In genomic region chr3:142844339-142844977, GRCh38 we compare ENCODE assay signal across 8 cellular contexts. TPM values are rescaled to one million over a fixed set of nuclear protein-coding genes. Genes with fewer than 3 reads are reported as not detected.
DNase-seq lines count a peak whose midpoint lies in the region; ATAC-seq, FAIRE-seq and TF ChIP-seq lines count a peak whose summit lies in the region.

No MANE protein-coding gene starts in this region.

- no peak overlapping the region for H3K27ac ChIP-seq in GM23248
- H3K27ac ChIP-seq in H1 (ENCODE audit: low read depth, low read length) = no peak overlapping the region

- peak; percentile 80 for FAIRE-seq in H1 (lab: Jason Lieb, UNC)

- no peak overlapping the region for H2BK120ac ChIP-seq in H1 (replicated peaks; ENCODE audit: low read depth, low read length)

- POLR2A ChIA-PET in H1 (lab: Charles Lee; ENCODE audit: partially characterized antibody) = interaction anchor here (0.6 kb wide), 1 partner anchor 48 kb away, joined by 3 read pairs; no protein-coding TSS in a partner anchor

- no peak overlapping the region for H4K8ac ChIP-seq in H1 (ENCODE audit: extremely low read depth, insufficient read depth, low read length)

- no peak overlapping the region for H2BK20ac ChIP-seq in H1 (ENCODE audit: low read length)

- CTCF ChIA-PET in H1 (lab: Charles Lee; ENCODE audit: partially characterized antibody) = interaction anchor here (0.6 to 3.2 kb wide), 19 partner anchors 9 to 1703 kb away, joined by 3 to 27 read pairs (median 4); no protein-coding TSS in a partner anchor

- H3K4ac ChIP-seq in H1 (replicated peaks; ENCODE audit: insufficient read length, low read depth, low read length) = no peak overlapping the region

- no peaks in the 10 kb centered on the region for H3K23me2 ChIP-seq in H1 (ENCODE audit: low read depth, low read length)

- H3K4me1 Mint-ChIP-seq in stimulated activated naive B cell treated with anti-CD40 and anti-IgM and Interleukin-4, amounts not matched to agents 10 μg/mL and 1 μg/mL and 100 μg/mL, for 72 hours = no peaks in the 10 kb centered on the region

- no peaks in the 10 kb centered on the region for H3K79me1 ChIP-seq in H1 (ENCODE audit: low read depth, low read length)

- H2AFZ ChIP-seq in GM23248 (peak overlapping the region; percentile 20; the same call in 1 of the 2 replicates), H1 (ENCODE audit: low read length) (no peak overlapping the region)

- in situ Hi-C loops in GM23248 (cut with MboI) = no loop called here

- peaks cover 6% of the 10 kb centered on the region for H3K4me1 ChIP-seq in GM23248 (ENCODE audit: insufficient read depth)
- no peaks in the 10 kb centered on the region for H3K4me1 ChIP-seq in H1 (replicated peaks in 1 of 4; ENCODE audit: control insufficient read depth in 3 of 4, insufficient read depth in 4 of 4, low read length in 3 of 4)

- ATAC-seq in stimulated activated naive B cell treated with anti-CD40 and anti-IgM and Interleukin-4, amounts not matched to agents 10 μg/mL and 1 μg/mL and 100 μg/mL, for 72 hours (replicated peaks) = peak; percentile 59 to 73
- no peak for ATAC-seq in GM19023 (IDR thresholded peaks at IDR 0.05; ENCODE audit: unreplicated experiment)

- H3K9me3 Mint-ChIP-seq in stimulated activated naive B cell treated with anti-CD40 and anti-IgM and Interleukin-4, amounts not matched to agents 10 μg/mL and 1 μg/mL and 100 μg/mL, for 72 hours = no peaks in the 10 kb centered on the region

- H3K36me3 ChIP-seq in GM23248 (ENCODE audit: low read depth) (no peaks in the 10 kb centered on the region), H1 (ENCODE audit: control insufficient read depth in 2 of 4, insufficient read depth in 4 of 4, low read length in 3 of 4) (peaks cover 0 to 6% (median 0%) of the 10 kb centered on the region in 4 experiments; a peak in 2 of 8 replicates)

- H3K27ac Mint-ChIP-seq in stimulated activated naive B cell treated with anti-CD40 and anti-IgM and Interleukin-4, amounts not matched to agents 10 μg/mL and 1 μg/mL and 100 μg/mL, for 72 hours = no peak overlapping the region

- peak; percentile 62 for DNase-seq in EH (ENCODE audit: low read depth)
- peak; percentile 78 for DNase-seq in GM23248
- DNase-seq in NCI-H69 (lab: John Stamatoyannopoulos, UW) = peak; percentile 53
- no peak for DNase-seq in H1 (ENCODE audit: low read depth in 1 of 2, low spot score in 2 of 2)
- DNase-seq in stimulated activated naive B cell treated with anti-CD40 and anti-IgM and Interleukin-4, amounts not matched to agents 10 μg/mL and 1 μg/mL and 100 μg/mL, for 72 hours = no peak
- DNase-seq in posterior cingulate gyrus = no peak
- DNase-seq in stimulated activated CD4-positive, alpha-beta T cell treated with anti-CD3 and anti-CD28 coated beads, Interleukin-2, amount 100 ng/mL, for 24 hours = no peak

- no peak overlapping the region for H3K56ac ChIP-seq in H1 (replicated peaks; ENCODE audit: insufficient read length, low read depth, low read length)

- no peak overlapping the region for H3K4me3 ChIP-seq in GM23248
- no peak overlapping the region for H3K4me3 ChIP-seq in H1 (ENCODE audit: extremely low read depth in 1 of 4, insufficient read depth in 2 of 4, low read depth in 3 of 4, low read length in 4 of 4)

- TF ChIP-seq RAD21 in H1 (IDR thresholded peaks at IDR 0.05 in 1 of 2, conservative IDR thresholded peaks at IDR 0.05 in 1 of 2; ENCODE audit: low read depth in 2 of 2, low read length in 2 of 2) = peak; percentile 44 to 59

- no peak overlapping the region for H2BK5ac ChIP-seq in H1 (ENCODE audit: low read depth, low read length)

- no peak overlapping the region for H3K4me3 Mint-ChIP-seq in stimulated activated naive B cell treated with anti-CD40 and anti-IgM and Interleukin-4, amounts not matched to agents 10 μg/mL and 1 μg/mL and 100 μg/mL, for 72 hours

- no peaks in the 10 kb centered on the region for H3K9me3 ChIP-seq in GM23248 (ENCODE audit: low read depth)
- H3K9me3 ChIP-seq in H1 (ENCODE audit: insufficient read depth in 2 of 2, low read depth in 1 of 2, low read length in 1 of 2) = no peaks in the 10 kb centered on the region

- TF ChIP-seq CTCF in H1 (IDR thresholded peaks at IDR 0.05; ENCODE audit: control extremely low read depth in 1 of 3, insufficient read depth in 1 of 3, low read depth in 1 of 3, low read length in 3 of 3) = peak in 2 of 3 experiments; percentile 42 to 59; a peak in 2 of 4 replicates

- H4K20me1 ChIP-seq in GM23248 (ENCODE audit: insufficient read depth) = no peaks in the 10 kb centered on the region
- H4K20me1 ChIP-seq in H1 (replicated peaks in 1 of 2; ENCODE audit: control insufficient read depth in 1 of 2, insufficient read depth in 2 of 2, low read length in 2 of 2) = no peaks in the 10 kb centered on the region

- TF ChIP-seq POLR2A in H1 (IDR thresholded peaks at IDR 0.05; ENCODE audit: control extremely low read depth in 1 of 2, low read depth in 2 of 2, low read length in 2 of 2) = no peak

- TF ChIP-seq EP300 in H1 (IDR thresholded peaks at IDR 0.05; ENCODE audit: borderline replicate concordance in 1 of 2, low read depth in 2 of 2, low read length in 2 of 2) = no peak

- H3K4me2 ChIP-seq in GM23248 (ENCODE audit: unreplicated experiment) (no peak overlapping the region), H1 (ENCODE audit: insufficient read depth in 1 of 2, low read depth in 2 of 2, low read length in 2 of 2) (no peak overlapping the region)

- intact Hi-C loops in posterior cingulate gyrus (cut with DNase I) = no loop called here

- no peak overlapping the region for H2BK12ac ChIP-seq in H1 (ENCODE audit: low read depth, low read length)

- no peak overlapping the region for H3K23ac ChIP-seq in H1 (ENCODE audit: insufficient read length)

- no peak overlapping the region for H2BK15ac ChIP-seq in H1 (ENCODE audit: low read length)

- no peak overlapping the region for H3K14ac ChIP-seq in H1 (ENCODE audit: insufficient read length)

- H3K27me3 Mint-ChIP-seq in stimulated activated naive B cell treated with anti-CD40 and anti-IgM and Interleukin-4, amounts not matched to agents 10 μg/mL and 1 μg/mL and 100 μg/mL, for 72 hours = no peaks in the 10 kb centered on the region

- WGBS in GM23248 (ENCODE audit: low coverage in 1 of 2, low lambda C conversion rate in 2 of 2, missing lambda C conversion rate in 2 of 2), 2 experiments = 24 to 27% methylated on average over 4 of the region's 4 CpGs
- 76% methylated on average over 4 of the region's 4 CpGs; no CpG with 5 or more reads in 1 of the 2 experiments for WGBS in H1 (ENCODE audit: extremely low coverage in 1 of 2, insufficient coverage in 1 of 2, insufficient read length in 1 of 2, insufficient replicate concordance in 2 of 2, low coverage in 1 of 2, low lambda C conversion rate in 2 of 2, missing lambda C conversion rate in 1 of 2), 2 experiments

- H3F3A ChIP-seq in GM23248 (ENCODE audit: insufficient read depth) = peaks cover 1% of the 10 kb centered on the region

- no peak overlapping the region for H4K91ac ChIP-seq in H1 (replicated peaks; ENCODE audit: insufficient read length, low read length)

- H3K36me3 Mint-ChIP-seq in stimulated activated naive B cell treated with anti-CD40 and anti-IgM and Interleukin-4, amounts not matched to agents 10 μg/mL and 1 μg/mL and 100 μg/mL, for 72 hours = no peaks in the 10 kb centered on the region

- H3K79me2 ChIP-seq in GM23248 (ENCODE audit: insufficient read depth) (no peaks in the 10 kb centered on the region), H1 (ENCODE audit: control insufficient read depth in 1 of 2, insufficient read depth in 2 of 2, low read length in 2 of 2) (no peaks in the 10 kb centered on the region)

- no peaks in the 10 kb centered on the region for H3K9me2 ChIP-seq in GM23248 (ENCODE audit: insufficient read depth)

- H4K5ac ChIP-seq in H1 (ENCODE audit: insufficient read length, low read depth, low read length) = no peak overlapping the region

- H3K27me3 ChIP-seq in GM23248 (replicated peaks; ENCODE audit: insufficient read depth) = no peaks in the 10 kb centered on the region
- no peaks in the 10 kb centered on the region for H3K27me3 ChIP-seq in H1 (replicated peaks in 1 of 4; ENCODE audit: control insufficient read depth in 3 of 4, extremely low read depth in 1 of 4, insufficient read depth in 3 of 4, low read length in 3 of 4)

- no peak overlapping the region for H2AK5ac ChIP-seq in H1 (ENCODE audit: low read depth, low read length)

- no peak overlapping the region for H3K9ac ChIP-seq in GM23248
- no peak overlapping the region for H3K9ac ChIP-seq in H1 (replicated peaks in 1 of 4; ENCODE audit: extremely low read depth in 1 of 4, low read depth in 3 of 4, low read length in 3 of 4)

- no peak overlapping the region for H3K18ac ChIP-seq in H1 (ENCODE audit: extremely low read depth, low read length)

TF ChIP-seq in H1, 55 proteins besides CTCF, POLR2A, EP300 and RAD21:
- TF ChIP-seq YY1 (IDR thresholded peaks at IDR 0.05; ENCODE audit: low read depth, low read length) (peak; percentile 64; the same call in 1 of the 2 replicates), CTBP2 (IDR thresholded peaks at IDR 0.05; ENCODE audit: borderline replicate concordance, insufficient read depth, insufficient read length, low read length) (no peak)

RNA-seq across cellular contexts. Expression of gene PCOLCE2, which starts 44.4 kb away (rescaled TPM):
- total RNA-seq in GM23248 (2014; rRNA removed; shearing (Covaris generic)) = 46.4 and 69.2 TPM in 2 replicates
- 45.4 and 48.5 TPM in 2 replicates for polyA plus RNA-seq in GM23248 (2016; fragmentation: Nextera tagmentation; extraction: Ambion mirVana)
- 11.6 and 12.6 TPM in 2 replicates for total RNA-seq in H1 (2021; fragmentation: NEBNext Ultra II Directional; extraction: Animal tissue kit (Norgen Biotek cat#: 25700))
- 9.4 and 11.1 TPM in 2 replicates for polyA plus RNA-seq in H1 (2011; rRNA removed)
- polyA plus RNA-seq in H1 (2011; cell fraction: cytosol; rRNA removed) = 12.1 TPM
- polyA plus RNA-seq in H1 (2011; cell fraction: nucleus; rRNA removed) = 19.0 TPM
- 10.8 to 18.7 TPM (median 12.4 TPM) in 4 replicates for polyA plus RNA-seq in H1 (2012, experiment 1 of 2)
- polyA plus RNA-seq in H1 (2012, experiment 2 of 2) = 4.8 TPM
- 11.2 TPM for polyA plus RNA-seq in H1 (2013, experiment 1 of 2)
- 11.5 TPM for polyA plus RNA-seq in H1 (2013, experiment 2 of 2)
- 19.1 and 25.5 TPM in 2 replicates for polyA minus RNA-seq in H1 (2011; rRNA and poly(A)+ RNA removed)
- 11.7 TPM for polyA minus RNA-seq in H1 (2011; cell fraction: cytosol; rRNA and poly(A)+ RNA removed)
- polyA minus RNA-seq in H1 (2011; cell fraction: nucleus; rRNA and poly(A)+ RNA removed) = 28.9 TPM

Comparison
In these comparisons a context has a peak if more than half of its experiments do, and no peak if none do; other contexts are left out.
1. DNase-seq: peak in EH (single experiment), GM23248 (single experiment) and NCI-H69 (single experiment); none in H1 (0 of 2), stimulated activated naive B cell treated with anti-CD40 and anti-IgM and Interleukin-4, amounts not matched to agents 10 μg/mL and 1 μg/mL and 100 μg/mL, for 72 hours (single experiment), posterior cingulate gyrus (0 of 10) and stimulated activated CD4-positive, alpha-beta T cell treated with anti-CD3 and anti-CD28 coated beads, Interleukin-2, amount 100 ng/mL, for 24 hours (0 of 2).